21 cellular contexts compared by ENCODE assay signal in the genomic region with DNA sequence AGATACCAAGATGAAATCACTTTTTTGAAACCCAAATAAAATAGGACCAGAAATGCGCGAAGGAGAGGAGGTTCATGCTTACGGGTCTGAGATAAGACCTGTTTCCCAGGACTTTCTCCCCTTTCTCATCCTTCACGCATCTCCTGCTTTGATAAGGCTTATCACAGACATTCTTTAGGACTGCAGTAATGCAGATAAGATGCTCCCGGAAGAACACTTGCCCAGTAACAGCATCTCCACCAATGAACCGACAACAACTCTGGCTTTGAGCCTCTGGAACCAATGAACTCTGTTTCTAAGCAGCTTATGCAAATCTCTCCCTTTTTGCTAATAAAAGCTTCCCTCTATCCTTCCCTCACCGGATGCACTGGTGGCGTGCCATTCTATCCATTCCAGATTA.
DNase-seq lines count a peak whose midpoint lies in the region; ATAC-seq and TF ChIP-seq lines count a peak whose summit lies in the region.
"Had no signal": no experiment of that assay in that cellular context is flagged by ENCODE, and none has a peak within 500 bp of the region (broad histone marks: within the 10 kb centered on the region; RNA-seq: fewer than 3 reads in every experiment).

No MANE protein-coding gene starts in this region.

- H3K4me1 ChIP-seq in IMR-90 (ENCODE audit: control insufficient read depth, insufficient read depth, low read length) (peaks cover 8% of the 10 kb centered on the region), SK-N-SH (ENCODE audit: control insufficient read depth in 1 of 2, insufficient read depth in 2 of 2, low read depth in 1 of 2, low read length in 1 of 2) (peaks cover 5 to 16% of the 10 kb centered on the region in 2 experiments; a peak in 3 of 4 replicates), neural progenitor cell (peaks cover 3% of the 10 kb centered on the region)
- H3K4me1 ChIP-seq: left ventricle myocardium inferior, stomach had no signal

- no peak overlapping the region; the same call in 1 of the 2 replicates for H2AK5ac ChIP-seq in IMR-90 (ENCODE audit: low read depth, low read length)

- H3K9me1 ChIP-seq in IMR-90 (ENCODE audit: insufficient read depth, low read length), result 0 out of 2 replicates have a peak, but pooled peaks cover 6% of the 10 kb centered on the region

- H4K20me1 ChIP-seq in IMR-90 (ENCODE audit: insufficient read depth, low read length) (no peaks in the 10 kb centered on the region), SK-N-SH (ENCODE audit: insufficient read depth) (no peaks in the 10 kb centered on the region; the same call in 1 of the 2 replicates), neural progenitor cell (ENCODE audit: low read depth) (no peaks in the 10 kb centered on the region)

- no peak overlapping the region for H3K18ac ChIP-seq in IMR-90 (ENCODE audit: low read depth, low read length)

- no TSS peak for BruUV-seq in IMR-90 (replicated peaks; lab: Mats Ljungman, UMichigan)

- no peak overlapping the region for H3K14ac ChIP-seq in IMR-90 (replicated peaks; ENCODE audit: low read depth, low read length)

- no peak for TF ChIP-seq RAD21 in IMR-90 (IDR thresholded peaks at IDR 0.05; ENCODE audit: low read length)
- no peak for TF ChIP-seq RAD21 in SK-N-SH (IDR thresholded peaks at IDR 0.05; ENCODE audit: low read length)

- POLR2A ChIA-PET in IMR-90 (lab: Charles Lee; ENCODE audit: unreplicated experiment) (no interaction called here), SK-N-SH (lab: Yijun Ruan, JAX) (no interaction called here), GM10248 (lab: Yijun Ruan, JAX) (no interaction called here)

- H3K4me1 Mint-ChIP-seq in neural progenitor cell, result no peaks in the 10 kb centered on the region
- H3K4me1 Mint-ChIP-seq: T-helper 17 cell had no signal

- no peak overlapping the region for H2AK9ac ChIP-seq in IMR-90 (replicated peaks; ENCODE audit: low read depth, low read length, poor library complexity)

- H3K56ac ChIP-seq in IMR-90 (ENCODE audit: extremely low read depth, insufficient read depth, low read length), result no peak overlapping the region

- no peaks in the 10 kb centered on the region for H3K36me3 Mint-ChIP-seq in neural progenitor cell

- H3K9me2 ChIP-seq in SK-N-SH, result no peaks in the 10 kb centered on the region

- peak overlapping the region; percentile 8; the same call in 1 of the 2 replicates for H3K4ac ChIP-seq in IMR-90 (ENCODE audit: low read depth, low read length)

- WGBS in IMR-90 (ENCODE audit: extremely low coverage in 2 of 2, insufficient read length in 1 of 2), 2 experiments, result 54% methylated on average over 2 of the region's 8 CpGs; no CpG with 5 or more reads in 1 of the 2 experiments
- 67% methylated on average over 8 of the region's 8 CpGs for WGBS in SK-N-SH (ENCODE audit: low lambda C conversion rate)

- H3K4me3 ChIP-seq in IMR-90 (ENCODE audit: insufficient read depth, low read depth, low read length) (no peak overlapping the region), SK-N-SH (ENCODE audit: low read depth in 2 of 2, low read length in 1 of 2) (peak overlapping the region in 1 of 2 experiments; percentile 14; a peak in 1 of 4 replicates), fibroblast of villous mesenchyme (ENCODE audit: low read depth, low read length) (no peak overlapping the region), neural progenitor cell (no peak overlapping the region)
- H3K4me3 ChIP-seq: left ventricle myocardium inferior, PC-9, stomach had no signal

- H3K79me1 ChIP-seq in IMR-90 (ENCODE audit: low read depth in 1 of 2, low read length in 2 of 2), result peaks cover 25 to 48% of the 10 kb centered on the region in 2 experiments

- in situ Hi-C loops in IMR-90 (cut with MboI; ENCODE audit: low sequenced_read_pairs), result loop anchor here (25.0 kb wide), 1 partner anchor 811 kb away; no protein-coding TSS in a partner anchor

- H2BK15ac ChIP-seq in IMR-90 (ENCODE audit: low read depth, low read length), result no peak overlapping the region

- H3K36me3 ChIP-seq in IMR-90 (ENCODE audit: control insufficient read depth, insufficient read depth, low read length) (no peaks in the 10 kb centered on the region), SK-N-SH (replicated peaks in 1 of 2; ENCODE audit: control insufficient read depth in 1 of 2, insufficient read depth in 2 of 2, low read length in 1 of 2) (no peaks in the 10 kb centered on the region), neural progenitor cell (no peaks in the 10 kb centered on the region)
- H3K36me3 ChIP-seq: left ventricle myocardium inferior, stomach had no signal

- no peaks in the 10 kb centered on the region for H3K27me3 Mint-ChIP-seq in neural progenitor cell (ENCODE audit: insufficient read depth, low read depth)
- H3K27me3 Mint-ChIP-seq: dendritic cell treated with granulocyte-macrophage colony-stimulating factor and Interleukin-4, amounts not matched to agents 40 ng/mL and 50 ng/mL, for 4 days; T-helper 17 cell had no signal

- no peak overlapping the region for H3K4me2 ChIP-seq in IMR-90 (ENCODE audit: low read depth, low read length)
- no peak overlapping the region for H3K4me2 ChIP-seq in SK-N-SH
- H3K4me2 ChIP-seq in neural progenitor cell, result no peak overlapping the region
- H3K4me2 ChIP-seq: KMS-11, PC-9 had no signal

- H3K27me3 ChIP-seq in IMR-90 (ENCODE audit: control insufficient read depth, insufficient read depth, low read length) (no peaks in the 10 kb centered on the region), SK-N-SH (ENCODE audit: insufficient read depth) (no peaks in the 10 kb centered on the region), neural progenitor cell (no peaks in the 10 kb centered on the region)
- H3K27me3 ChIP-seq: stomach had no signal

- DNase-seq in IMR-90, result peak; percentile 62
- DNase-seq in SK-N-SH, result no peak
- peak; percentile 85 for DNase-seq in fibroblast of villous mesenchyme (ENCODE audit: low read depth)
- DNase-seq in neural progenitor cell (ENCODE audit: low spot score), result peak; percentile 34
- DNase-seq in stimulated activated CD4-positive, alpha-beta T cell treated with anti-CD3 and anti-CD28 coated beads, Interleukin-2, amount 100 ng/mL, for 48 hours, result no peak
- DNase-seq in cortex of kidney (lab: John Stamatoyannopoulos, UW), result no peak
- DNase-seq in NCI-H345 (lab: John Stamatoyannopoulos, UW), result no peak
- DNase-seq in GM10248 (ENCODE audit: extremely low spot score), result no peak
- DNase-seq: activated CD8-positive, alpha-beta memory T cell treated with anti-CD3 and anti-CD28 coated beads, Interleukin-2, amount 50 U/mL, for 48 hours; activated effector memory CD4-positive, alpha-beta T cell treated with Interleukin-2 at 50 U/mL for 16 hours; DND-41; H7; left ventricle myocardium inferior; NCI-H2107; NCI-H748 treated with DMSO at 0.1 percent for 48 hours; PC-9; stimulated activated CD4-positive, alpha-beta T cell treated with anti-CD3 and anti-CD28 coated beads, Interleukin-4, amount 100 ng/mL, for 4 hours; stomach; T-helper 17 cell had no signal

- H4K91ac ChIP-seq in IMR-90 (ENCODE audit: insufficient read depth, low read depth, low read length), result no peak overlapping the region

- H3K9me3 ChIP-seq in IMR-90 (ENCODE audit: control insufficient read depth, insufficient read depth, low read length) (no peaks in the 10 kb centered on the region), SK-N-SH (no peaks in the 10 kb centered on the region), neural progenitor cell (ENCODE audit: low read depth) (no peaks in the 10 kb centered on the region)
- H3K9me3 ChIP-seq: left ventricle myocardium inferior, stomach had no signal

- no peak overlapping the region for H3K27ac Mint-ChIP-seq in neural progenitor cell
- H3K27ac Mint-ChIP-seq: dendritic cell treated with granulocyte-macrophage colony-stimulating factor and Interleukin-4, amounts not matched to agents 40 ng/mL and 50 ng/mL, for 4 days; T-helper 17 cell had no signal

- dilution Hi-C loops in IMR-90 (cut with HindIII; ENCODE audit: low sequenced_read_pairs, unreplicated experiment), result no loop called here

- H2BK120ac ChIP-seq in IMR-90 (ENCODE audit: low read depth, low read length), result peak overlapping the region; percentile 7; the same call in 1 of the 2 replicates

- TF ChIP-seq CTCF in IMR-90 (conservative IDR thresholded peaks at IDR 0.05; ENCODE audit: low read depth, low read length) (no peak), SK-N-SH (IDR thresholded peaks at IDR 0.05) (no peak), fibroblast of villous mesenchyme (IDR thresholded peaks at IDR 0.05; ENCODE audit: insufficient read depth, low read depth, low read length) (no peak), neural progenitor cell (IDR thresholded peaks at IDR 0.05) (no peak), GM10248 (IDR thresholded peaks at IDR 0.05; ENCODE audit: control extremely low read depth, extremely low read depth, low read depth, missing control alignments) (no peak)

- H2BK5ac ChIP-seq in IMR-90 (ENCODE audit: low read depth, low read length, poor library complexity, severe bottlenecking), result no peak overlapping the region

- intact Hi-C loops in IMR-90 (cut with micrococcal nuclease), result no loop called here

- no peak overlapping the region for H2AFZ ChIP-seq in IMR-90 (replicated peaks; ENCODE audit: low read length, poor library complexity)
- no peak overlapping the region for H2AFZ ChIP-seq in SK-N-SH (ENCODE audit: low read depth)
- no peak overlapping the region for H2AFZ ChIP-seq in neural progenitor cell (replicated peaks)
- H2AFZ ChIP-seq: PC-9 had no signal

- H4K5ac ChIP-seq in IMR-90 (ENCODE audit: low read depth, low read length), result peak overlapping the region; percentile 58; the same call in 1 of the 2 replicates

- H3K27ac ChIP-seq in IMR-90 (ENCODE audit: insufficient read depth, low read length) (no peak overlapping the region), SK-N-SH (ENCODE audit: low read depth in 2 of 2, low read length in 1 of 2) (peak overlapping the region in 1 of 2 experiments; percentile 50; a peak in 2 of 4 replicates), neural progenitor cell (no peak overlapping the region)
- H3K27ac ChIP-seq: KMS-11, left ventricle myocardium inferior, PC-9, stomach had no signal

- ATAC-seq in IMR-90 (ENCODE audit: low read depth), result peak; percentile 53; the same call in 1 of the 2 replicates
- ATAC-seq: T-helper 17 cell had no signal

- no peak for TF ChIP-seq POLR2A in IMR-90 (IDR thresholded peaks at IDR 0.05; ENCODE audit: low read depth, low read length)

- H3K23ac ChIP-seq in IMR-90 (ENCODE audit: low read depth, low read length), result no peak overlapping the region

- H2BK20ac ChIP-seq in IMR-90 (ENCODE audit: low read depth, low read length), result no peak overlapping the region; the same call in 1 of the 2 replicates

- no peak overlapping the region for H4K8ac ChIP-seq in IMR-90 (ENCODE audit: low read depth in 2 of 2, low read length in 2 of 2)

- no peak overlapping the region for H3K4me3 Mint-ChIP-seq in neural progenitor cell
- H3K4me3 Mint-ChIP-seq: dendritic cell treated with granulocyte-macrophage colony-stimulating factor and Interleukin-4, amounts not matched to agents 40 ng/mL and 50 ng/mL, for 4 days; T-helper 17 cell had no signal

- CTCF ChIA-PET in IMR-90 (lab: Yijun Ruan, JAX), result interaction anchor here (0.6 kb wide), 1 partner anchor 411 kb away, joined by 3 read pairs; no protein-coding TSS in a partner anchor
- CTCF ChIA-PET in SK-N-SH (lab: Yijun Ruan, JAX), result interaction anchor here (1.3 kb wide), 1 partner anchor 140 kb away, joined by 3 read pairs; no protein-coding TSS in a partner anchor
- CTCF ChIA-PET in GM10248 (lab: Yijun Ruan, JAX), result interaction anchor here (1.5 kb wide), 1 partner anchor 9 kb away, joined by 3 read pairs; no protein-coding TSS in a partner anchor

- H3K79me2 ChIP-seq in SK-N-SH (ENCODE audit: insufficient read depth) (peaks cover 12% of the 10 kb centered on the region), neural progenitor cell (ENCODE audit: low read depth) (no peaks in the 10 kb centered on the region)

- H3K9me3 Mint-ChIP-seq in neural progenitor cell, result no peaks in the 10 kb centered on the region
- H3K9me3 Mint-ChIP-seq: dendritic cell treated with granulocyte-macrophage colony-stimulating factor and Interleukin-4, amounts not matched to agents 40 ng/mL and 50 ng/mL, for 4 days had no signal

- H3F3A ChIP-seq in SK-N-SH (replicated peaks; ENCODE audit: insufficient read depth) (no peaks in the 10 kb centered on the region), neural progenitor cell (ENCODE audit: low read depth) (no peaks in the 10 kb centered on the region)

- 0 out of 4 replicates have a peak, but pooled peaks of 1 of the 2 experiments have one; percentile 16 for TF ChIP-seq EP300 in SK-N-SH (IDR thresholded peaks at IDR 0.05; ENCODE audit: borderline replicate concordance in 1 of 2, low read depth in 1 of 2, low read length in 1 of 2)

- H3K9ac ChIP-seq in IMR-90 (ENCODE audit: low read depth, low read length), result no peak overlapping the region
- H3K9ac ChIP-seq in SK-N-SH, result no peak overlapping the region
- H3K9ac ChIP-seq in neural progenitor cell, result no peak overlapping the region
- H3K9ac ChIP-seq: KMS-11 had no signal

Comparison
In these comparisons a context has a peak if more than half of its experiments do, and no peak if none do; other contexts are left out.
1. DNase-seq: peak in IMR-90 (single experiment), fibroblast of villous mesenchyme (single experiment) and neural progenitor cell (single experiment); none in SK-N-SH (single experiment), stimulated activated CD4-positive, alpha-beta T cell treated with anti-CD3 and anti-CD28 coated beads, Interleukin-2, amount 100 ng/mL, for 48 hours (0 of 2), cortex of kidney (single experiment), NCI-H345 (single experiment) and GM10248 (single experiment).